In genomic region chr19:49157445-49158224, GRCh38 we compare ENCODE assay signal across 8 cellular contexts. TPM values are rescaled to one million over a fixed set of nuclear protein-coding genes. Genes with fewer than 3 reads are reported as not detected.
DNase-seq lines count a peak whose midpoint lies in the region; ATAC-seq, FAIRE-seq and TF ChIP-seq lines count a peak whose summit lies in the region.

Gene TRPM4, plus strand, starts transcription at chr19:49157792. Its CDS starts 75 bp downstream, at chr19:49157867.

- 0 out of 2 replicates have a peak within 1 kb of the TSS, but pooled peaks have one; percentile 8 for H2BK15ac ChIP-seq in H1 (ENCODE audit: low read length)

- H3K79me1 ChIP-seq in H1 (ENCODE audit: low read depth, low read length) = no peaks in the 10 kb centered on the region

- H3K4me3 ChIP-seq in H1 (ENCODE audit: extremely low read depth in 1 of 4, insufficient read depth in 2 of 4, low read depth in 3 of 4, low read length in 4 of 4) = peak within 1 kb of the TSS; percentile 59 to 75 (median 70)
- H3K4me3 ChIP-seq in lower lobe of right lung = peak within 1 kb of the TSS; percentile 95

- peaks cover 0 to 14% (median 12%) of the 10 kb centered on the region in 4 experiments; a peak in 6 of 7 replicates for H3K4me1 ChIP-seq in H1 (replicated peaks in 1 of 4; ENCODE audit: control insufficient read depth in 3 of 4, insufficient read depth in 4 of 4, low read length in 3 of 4)
- peaks cover 18% of the 10 kb centered on the region for H3K4me1 ChIP-seq in lower lobe of right lung

- intact Hi-C loops in lower lobe of right lung (cut with DNase I) = no loop called here

- peak within 1 kb of the TSS; percentile 66 to 89 (median 74) for H3K9ac ChIP-seq in H1 (replicated peaks in 1 of 4; ENCODE audit: extremely low read depth in 1 of 4, low read depth in 3 of 4, low read length in 3 of 4)

- peak within 1 kb of the TSS; percentile 90 for H4K5ac ChIP-seq in H1 (ENCODE audit: insufficient read length, low read depth, low read length)

- H3K4ac ChIP-seq in H1 (replicated peaks; ENCODE audit: insufficient read length, low read depth, low read length) = no peak within 1 kb of the TSS

- in situ Hi-C loops in GM13976 (cut with MboI; ENCODE audit: low sequenced_read_pairs, unreplicated experiment) = no loop called here

- H3K79me2 ChIP-seq in H1 (ENCODE audit: control insufficient read depth in 1 of 2, insufficient read depth in 2 of 2, low read length in 2 of 2) = no peaks in the 10 kb centered on the region

- ATAC-seq in lower lobe of right lung (peak; percentile 96 to 98), HG02759 (IDR thresholded peaks at IDR 0.05; ENCODE audit: unreplicated experiment) (no peak), HG02852 (IDR thresholded peaks at IDR 0.05; ENCODE audit: unreplicated experiment) (no peak)

- peak within 1 kb of the TSS; percentile 93 for H4K8ac ChIP-seq in H1 (ENCODE audit: extremely low read depth, insufficient read depth, low read length)

- H3K27ac ChIP-seq in H1 (ENCODE audit: low read depth, low read length) = no peak within 1 kb of the TSS; the same call in 1 of the 2 replicates
- peak within 1 kb of the TSS; percentile 85 for H3K27ac ChIP-seq in lower lobe of right lung

- H3K36me3 ChIP-seq in H1 (ENCODE audit: control insufficient read depth in 2 of 4, insufficient read depth in 4 of 4, low read length in 3 of 4) (no peaks in the 10 kb centered on the region), lower lobe of right lung (peaks cover 4% of the 10 kb centered on the region)

- no peak within 1 kb of the TSS for H2BK120ac ChIP-seq in H1 (replicated peaks; ENCODE audit: low read depth, low read length)

- H3K9me3 ChIP-seq in H1 (ENCODE audit: insufficient read depth in 2 of 2, low read depth in 1 of 2, low read length in 1 of 2) (no peaks in the 10 kb centered on the region), lower lobe of right lung (no peaks in the 10 kb centered on the region)

- TF ChIP-seq RAD21 in H1 (IDR thresholded peaks at IDR 0.05 in 1 of 2, conservative IDR thresholded peaks at IDR 0.05 in 1 of 2; ENCODE audit: low read depth in 2 of 2, low read length in 2 of 2) = peak in 1 of 2 experiments; percentile 2; a peak in 1 of 4 replicates

- H2AFZ ChIP-seq in H1 (ENCODE audit: low read length) = peak within 1 kb of the TSS; percentile 58; the same call in 1 of the 2 replicates

- peak within 1 kb of the TSS; percentile 90; the same call in 1 of the 2 replicates for H2BK12ac ChIP-seq in H1 (ENCODE audit: low read depth, low read length)

- TF ChIP-seq CTCF in GM13976 (IDR thresholded peaks at IDR 0.05; ENCODE audit: borderline replicate concordance, control extremely low read depth, extremely low read depth, insufficient read depth, missing control alignments) = no peak
- no peak for TF ChIP-seq CTCF in H1 (IDR thresholded peaks at IDR 0.05; ENCODE audit: control extremely low read depth in 1 of 3, insufficient read depth in 1 of 3, low read depth in 1 of 3, low read length in 3 of 3)
- no peak for TF ChIP-seq CTCF in lower lobe of right lung (IDR thresholded peaks at IDR 0.05)

- H4K20me1 ChIP-seq in H1 (replicated peaks in 1 of 2; ENCODE audit: control insufficient read depth in 1 of 2, insufficient read depth in 2 of 2, low read length in 2 of 2) = no peaks in the 10 kb centered on the region

- CTCF ChIA-PET in H1 (lab: Charles Lee; ENCODE audit: partially characterized antibody) = interaction anchor here (1.2 to 2.0 kb wide), 3 partner anchors 12 to 53 kb away, joined by 3 to 8 read pairs (median 4); no protein-coding TSS in a partner anchor

- no peak within 1 kb of the TSS for H3K23ac ChIP-seq in H1 (ENCODE audit: insufficient read length)

- H2BK5ac ChIP-seq in H1 (ENCODE audit: low read depth, low read length) = peak within 1 kb of the TSS; percentile 71; the same call in 1 of the 2 replicates

- no peak within 1 kb of the TSS for H4K91ac ChIP-seq in H1 (replicated peaks; ENCODE audit: insufficient read length, low read length)

- peak within 1 kb of the TSS; percentile 87 for H3K18ac ChIP-seq in H1 (ENCODE audit: extremely low read depth, low read length)

- peak within 1 kb of the TSS; percentile 83 to 92 for H3K4me2 ChIP-seq in H1 (ENCODE audit: insufficient read depth in 1 of 2, low read depth in 2 of 2, low read length in 2 of 2)

- H2BK20ac ChIP-seq in H1 (ENCODE audit: low read length) = 0 out of 2 replicates have a peak within 1 kb of the TSS, but pooled peaks have one; percentile 18

- peak in 1 of 2 experiments; percentile 73; a peak in 2 of 3 replicates for TF ChIP-seq POLR2A in H1 (IDR thresholded peaks at IDR 0.05; ENCODE audit: control extremely low read depth in 1 of 2, low read depth in 2 of 2, low read length in 2 of 2)

- WGBS in H1 (ENCODE audit: extremely low coverage in 1 of 2, insufficient coverage in 1 of 2, insufficient read length in 1 of 2, insufficient replicate concordance in 2 of 2, low coverage in 1 of 2, low lambda C conversion rate in 2 of 2, missing lambda C conversion rate in 1 of 2), 2 experiments = 5% methylated on average over 9 of the region's 41 CpGs; no CpG with 5 or more reads in 1 of the 2 experiments

- POLR2A ChIA-PET in H1 (lab: Charles Lee; ENCODE audit: partially characterized antibody) = interaction anchor here (0.5 to 3.9 kb wide), 2 partner anchors 9 to 46 kb away, joined by 3 to 30 read pairs; no protein-coding TSS in a partner anchor

- H3K14ac ChIP-seq in H1 (ENCODE audit: insufficient read length) = no peak within 1 kb of the TSS

- FAIRE-seq in H1 (lab: Jason Lieb, UNC) = no peak

- H3K27me3 ChIP-seq in H1 (replicated peaks in 1 of 4; ENCODE audit: control insufficient read depth in 3 of 4, extremely low read depth in 1 of 4, insufficient read depth in 3 of 4, low read length in 3 of 4) = peaks cover 0 to 14% (median 9%) of the 10 kb centered on the region in 4 experiments; a peak in 4 of 7 replicates
- no peaks in the 10 kb centered on the region for H3K27me3 ChIP-seq in lower lobe of right lung (ENCODE audit: low read depth)

- no peak for TF ChIP-seq EP300 in H1 (IDR thresholded peaks at IDR 0.05; ENCODE audit: borderline replicate concordance in 1 of 2, low read depth in 2 of 2, low read length in 2 of 2)

- peaks cover 11% of the 10 kb centered on the region; the same call in 1 of the 2 replicates for H3K23me2 ChIP-seq in H1 (ENCODE audit: low read depth, low read length)

- no peak within 1 kb of the TSS for H2AK5ac ChIP-seq in H1 (ENCODE audit: low read depth, low read length)

- peak within 1 kb of the TSS; percentile 61 for H3K56ac ChIP-seq in H1 (replicated peaks; ENCODE audit: insufficient read length, low read depth, low read length)

- peak; percentile 62 for DNase-seq in GM13976 (ENCODE audit: low spot score)
- peak; percentile 87 for DNase-seq in NCI-H2171 (lab: John Stamatoyannopoulos, UW)
- DNase-seq in activated CD4-positive, alpha-beta T cell treated with anti-CD3 and anti-CD28 coated beads for 48 hours = peak; percentile 77
- peak; percentile 54 to 95 for DNase-seq in H1 (ENCODE audit: low read depth in 1 of 2, low spot score in 2 of 2)
- DNase-seq in lower lobe of right lung = peak; percentile 94
- DNase-seq in stimulated activated CD4-positive, alpha-beta T cell treated with anti-CD3 and anti-CD28 coated beads, TNF-alpha, amount 100 ng/mL, for 48 hours (ENCODE audit: low read depth in 3 of 3) = peak in 2 of 3 donors; percentile 32 to 59

TF ChIP-seq in H1, 55 proteins besides CTCF, POLR2A, EP300 and RAD21 (continues in another document):
- TF ChIP-seq SIN3A (conservative IDR thresholded peaks at IDR 0.05 in 1 of 2, IDR thresholded peaks at IDR 0.05 in 1 of 2; ENCODE audit: low read depth in 1 of 2, low read length in 2 of 2) (no peak), SP2 (IDR thresholded peaks at IDR 0.05; ENCODE audit: low read length) (no peak), BRCA1 (IDR thresholded peaks at IDR 0.05; ENCODE audit: low read depth, low read length) (no peak), SP1 (IDR thresholded peaks at IDR 0.05; ENCODE audit: low read depth, low read length) (0 out of 2 replicates have a peak, but pooled peaks have one; percentile 17), SIX5 (IDR thresholded peaks at IDR 0.05; ENCODE audit: low read depth, low read length) (no peak), CEBPB (IDR thresholded peaks at IDR 0.05; ENCODE audit: low read depth, low read length) (no peak), RXRA (IDR thresholded peaks at IDR 0.05; ENCODE audit: insufficient read depth, low read depth, low read length) (no peak)

RNA-seq across cellular contexts. Expression of gene TRPM4, which starts in this region (rescaled TPM):
- 11.3 and 12.6 TPM in 2 replicates for total RNA-seq in H1 (2021; fragmentation: NEBNext Ultra II Directional; extraction: Animal tissue kit (Norgen Biotek cat#: 25700))
- polyA plus RNA-seq in H1 (2011; rRNA removed) = 13.3 and 21.5 TPM in 2 replicates
- polyA plus RNA-seq in H1 (2011; cell fraction: cytosol; rRNA removed) = 14.1 TPM
- 28.9 TPM for polyA plus RNA-seq in H1 (2011; cell fraction: nucleus; rRNA removed)
- polyA plus RNA-seq in H1 (2012, experiment 1 of 2) = 9.4 to 14.2 TPM (median 13.5 TPM) in 4 replicates
- 6.2 TPM for polyA plus RNA-seq in H1 (2012, experiment 2 of 2)
- 9.1 TPM for polyA plus RNA-seq in H1 (2013, experiment 1 of 2)
- 8.2 TPM for polyA plus RNA-seq in H1 (2013, experiment 2 of 2)
- polyA minus RNA-seq in H1 (2011; rRNA and poly(A)+ RNA removed) = 5.0 and 6.0 TPM in 2 replicates
- 5.9 TPM for polyA minus RNA-seq in H1 (2011; cell fraction: cytosol; rRNA and poly(A)+ RNA removed)
- polyA minus RNA-seq in H1 (2011; cell fraction: nucleus; rRNA and poly(A)+ RNA removed) = 14.8 TPM
- 51.6 TPM for total RNA-seq in lower lobe of right lung

Comparison
In these comparisons a context has a peak if more than half of its experiments do, and no peak if none do; other contexts are left out.
1. ATAC-seq: peak in lower lobe of right lung (2 of 2); none in HG02759 (single experiment) and HG02852 (single experiment).
2. Peak in every context shown above with its lines, with median percentiles within 50 percentile points of each other: DNase-seq.